18 cellular contexts compared by ENCODE assay signal in the genomic region with DNA sequence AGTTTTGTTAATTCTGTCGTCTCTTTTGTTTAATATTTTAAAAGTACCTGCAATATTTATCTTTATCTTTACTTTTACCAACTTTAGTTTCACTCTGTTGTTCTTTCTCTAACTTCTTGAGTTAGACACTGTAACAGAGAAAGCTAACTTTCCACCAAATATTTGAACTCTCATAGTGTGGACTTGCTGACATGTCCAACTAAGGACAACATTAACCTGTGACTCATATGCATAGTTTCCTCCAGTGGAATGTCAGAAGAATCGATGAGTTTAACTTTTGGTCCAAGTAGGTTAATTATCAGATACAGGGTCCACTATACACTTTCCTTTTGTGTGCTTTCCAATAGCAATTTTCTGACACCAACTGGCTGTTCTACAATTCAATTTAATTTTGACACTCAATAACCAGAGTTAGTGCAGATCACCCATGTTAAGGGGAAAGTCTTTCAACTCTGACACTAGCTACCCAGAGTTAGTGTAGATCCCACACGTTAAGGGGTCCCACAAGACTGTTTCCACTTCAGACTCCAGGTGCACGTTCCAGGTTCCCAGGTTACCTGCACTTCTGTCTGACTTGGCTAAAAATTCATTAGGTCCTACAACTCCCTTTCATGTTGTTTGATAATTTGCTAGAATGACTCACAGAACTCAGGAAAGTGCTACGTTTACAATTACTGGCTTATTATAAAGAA.
DNase-seq lines count a peak whose midpoint lies in the region; ATAC-seq and TF ChIP-seq lines count a peak whose summit lies in the region.
"Had no signal": no experiment of that assay in that cellular context is flagged by ENCODE, and none has a peak within 500 bp of the region (broad histone marks: within the 10 kb centered on the region; RNA-seq: fewer than 3 reads in every experiment).

No MANE protein-coding gene starts in this region.

- no peaks in the 10 kb centered on the region for H3K79me2 ChIP-seq in GM23338 (replicated peaks; ENCODE audit: insufficient read depth)

- peak overlapping the region; percentile 96 for H3K27ac Mint-ChIP-seq in GM23338
- H3K27ac Mint-ChIP-seq in activated naive CD8-positive, alpha-beta T cell treated with anti-CD3 and anti-CD28 coated beads for 36 hours, result no peak overlapping the region
- H3K27ac Mint-ChIP-seq: activated naive CD8-positive, alpha-beta T cell treated with anti-CD3 and anti-CD28 coated beads, Interleukin-2, amount 10 ng/mL, durations not matched to agents 7 days and 5 days had no signal

- H3K9me2 ChIP-seq in GM23338 (ENCODE audit: insufficient read depth), result no peaks in the 10 kb centered on the region

- ATAC-seq in GM23338, result no peak
- ATAC-seq: psoas muscle had no signal

- no peak for TF ChIP-seq CTCF in GM23338 (conservative IDR thresholded peaks at IDR 0.05; ENCODE audit: low read depth in 2 of 2)

- no peak overlapping the region for H2AFZ ChIP-seq in GM23338

- H3K4me1 ChIP-seq in GM23338 (ENCODE audit: insufficient read depth) (no peaks in the 10 kb centered on the region; the same call in 1 of the 2 replicates), adipocyte (ENCODE audit: control insufficient read depth, insufficient read depth, low read length) (peaks cover 7% of the 10 kb centered on the region), iPS-15b (ENCODE audit: control insufficient read depth, insufficient read depth, low read length) (peaks cover 13% of the 10 kb centered on the region)
- H3K4me1 ChIP-seq: psoas muscle had no signal

- H3K36me3 ChIP-seq in GM23338 (ENCODE audit: insufficient read depth) (0 out of 2 replicates have a peak, but pooled peaks cover 5% of the 10 kb centered on the region), adipocyte (ENCODE audit: control insufficient read depth, insufficient read depth, low read length, severe bottlenecking) (no peaks in the 10 kb centered on the region), iPS-15b (ENCODE audit: control insufficient read depth, insufficient read depth, low read length) (no peaks in the 10 kb centered on the region)

- no peaks in the 10 kb centered on the region for H4K20me1 ChIP-seq in GM23338 (replicated peaks; ENCODE audit: insufficient read depth)

- H3K27me3 Mint-ChIP-seq in GM23338 (ENCODE audit: insufficient read depth, low read depth, poor library complexity), result peaks cover 3% of the 10 kb centered on the region
- no peaks in the 10 kb centered on the region for H3K27me3 Mint-ChIP-seq in activated naive CD8-positive, alpha-beta T cell treated with anti-CD3 and anti-CD28 coated beads for 36 hours
- H3K27me3 Mint-ChIP-seq: activated naive CD8-positive, alpha-beta T cell treated with anti-CD3 and anti-CD28 coated beads, Interleukin-2, amount 10 ng/mL, durations not matched to agents 7 days and 5 days had no signal

- H3K27ac ChIP-seq in GM23338 (ENCODE audit: low read depth), result peak overlapping the region; percentile 85
- H3K27ac ChIP-seq: psoas muscle, SK-N-MC had no signal

- no peak overlapping the region for H3K9ac ChIP-seq in adipocyte (ENCODE audit: low read length)
- peak overlapping the region; percentile 47 for H3K9ac ChIP-seq in iPS-15b (ENCODE audit: low read depth, low read length)

- no peaks in the 10 kb centered on the region for H3F3A ChIP-seq in GM23338 (replicated peaks; ENCODE audit: low read depth)

- no peak overlapping the region for H3K4me2 ChIP-seq in GM23338

- no peak overlapping the region for H3K4me3 Mint-ChIP-seq in GM23338
- no peak overlapping the region for H3K4me3 Mint-ChIP-seq in activated naive CD8-positive, alpha-beta T cell treated with anti-CD3 and anti-CD28 coated beads for 36 hours
- H3K4me3 Mint-ChIP-seq: activated naive CD8-positive, alpha-beta T cell treated with anti-CD3 and anti-CD28 coated beads, Interleukin-2, amount 10 ng/mL, durations not matched to agents 7 days and 5 days had no signal

- H3K4me3 ChIP-seq in GM23338, result no peak overlapping the region
- no peak overlapping the region for H3K4me3 ChIP-seq in adipocyte (ENCODE audit: low read length)
- no peak overlapping the region for H3K4me3 ChIP-seq in iPS-15b (ENCODE audit: low read depth, low read length)
- H3K4me3 ChIP-seq: psoas muscle, SK-N-MC had no signal

- H3K27me3 ChIP-seq in GM23338 (ENCODE audit: insufficient read depth) (no peaks in the 10 kb centered on the region), adipocyte (replicated peaks; ENCODE audit: control insufficient read depth, insufficient read depth, low read length) (peaks cover 8% of the 10 kb centered on the region), iPS-15b (ENCODE audit: control insufficient read depth, insufficient read depth, low read length) (no peaks in the 10 kb centered on the region)

- H3K36me3 Mint-ChIP-seq in GM23338 (ENCODE audit: low read depth), result peaks cover 38% of the 10 kb centered on the region
- no peaks in the 10 kb centered on the region for H3K36me3 Mint-ChIP-seq in activated naive CD8-positive, alpha-beta T cell treated with anti-CD3 and anti-CD28 coated beads for 36 hours
- H3K36me3 Mint-ChIP-seq: activated naive CD8-positive, alpha-beta T cell treated with anti-CD3 and anti-CD28 coated beads, Interleukin-2, amount 10 ng/mL, durations not matched to agents 7 days and 5 days had no signal

- peak; percentile 3 for DNase-seq in A172 (ENCODE audit: low spot score)
- DNase-seq in GM23338 (ENCODE audit: low spot score), result no peak
- peak; percentile 32 for DNase-seq in adipocyte (ENCODE audit: low read depth)
- DNase-seq in activated naive CD8-positive, alpha-beta T cell treated with anti-CD3 and anti-CD28 coated beads for 36 hours, result no peak
- DNase-seq in NCI-H2029 treated with DMSO at 0.1 percent for 48 hours (lab: John Stamatoyannopoulos, UW), result no peak
- no peak for DNase-seq in stimulated activated CD4-positive, alpha-beta T cell treated with anti-CD3 and anti-CD28 coated beads, Interleukin-1b, Interleukin-23, amount 100 ng/mL, for 48 hours
- no peak for DNase-seq in LoVo (ENCODE audit: low spot score)
- DNase-seq: activated CD4-positive, alpha-beta T cell treated with anti-CD3 and anti-CD28 coated beads, Interleukin-2, amount 50 U/mL, for 4 hours; activated naive CD8-positive, alpha-beta T cell treated with anti-CD3 and anti-CD28 coated beads, Interleukin-2, amount 10 ng/mL, durations not matched to agents 7 days and 5 days; activated T-cell treated with anti-CD3 and anti-CD28 coated beads, Interleukin-2, amount 50 U/mL, for 48 hours; central memory CD4-positive, alpha-beta T cell; head of caudate nucleus; KG1; NCI-H1436 treated with DMSO at 0.1 percent for 48 hours; NCI-H446 treated with DMSO at 0.1 percent for 48 hours; psoas muscle had no signal

- H3K9me3 Mint-ChIP-seq in GM23338, result peaks cover 40% of the 10 kb centered on the region
- H3K9me3 Mint-ChIP-seq in activated naive CD8-positive, alpha-beta T cell treated with anti-CD3 and anti-CD28 coated beads for 36 hours, result no peaks in the 10 kb centered on the region

- H3K9me3 ChIP-seq in adipocyte (ENCODE audit: control insufficient read depth, low read length), result peaks cover 5% of the 10 kb centered on the region
- H3K9me3 ChIP-seq in iPS-15b (ENCODE audit: control insufficient read depth, insufficient read depth, low read length), result peaks cover 18% of the 10 kb centered on the region
- H3K9me3 ChIP-seq: psoas muscle had no signal

- peaks cover 9% of the 10 kb centered on the region; the same call in 2 of the 3 replicates for H3K4me1 Mint-ChIP-seq in GM23338
- no peaks in the 10 kb centered on the region for H3K4me1 Mint-ChIP-seq in activated naive CD8-positive, alpha-beta T cell treated with anti-CD3 and anti-CD28 coated beads for 36 hours
- H3K4me1 Mint-ChIP-seq: activated naive CD8-positive, alpha-beta T cell treated with anti-CD3 and anti-CD28 coated beads, Interleukin-2, amount 10 ng/mL, durations not matched to agents 7 days and 5 days had no signal

Comparison
In these comparisons a context has a peak if more than half of its experiments do, and no peak if none do; other contexts are left out.
1. DNase-seq: peak in A172 (single experiment) and adipocyte (single experiment); none in GM23338 (single experiment), activated naive CD8-positive, alpha-beta T cell treated with anti-CD3 and anti-CD28 coated beads for 36 hours (single experiment), NCI-H2029 treated with DMSO at 0.1 percent for 48 hours (single experiment), stimulated activated CD4-positive, alpha-beta T cell treated with anti-CD3 and anti-CD28 coated beads, Interleukin-1b, Interleukin-23, amount 100 ng/mL, for 48 hours (single experiment) and LoVo (single experiment).